Comparison of ENCODE assay signal across 14 cellular contexts in genomic region chr2:171009386-171009785, GRCh38.
DNase-seq lines count a peak whose midpoint lies in the region; ATAC-seq, FAIRE-seq and TF ChIP-seq lines count a peak whose summit lies in the region.
"Had no signal": no experiment of that assay in that cellular context is flagged by ENCODE, and none has a peak within 500 bp of the region (broad histone marks: within the 10 kb centered on the region; RNA-seq: fewer than 3 reads in every experiment).

No MANE protein-coding gene starts in this region.

- H3K27ac Mint-ChIP-seq in activated naive CD4-positive, alpha-beta T cell treated with anti-CD3 and anti-CD28 coated beads, Interleukin-2, amount 50 U/mL, for 72 hours, result peak overlapping the region; percentile 39 to 44
- no peak overlapping the region for H3K27ac Mint-ChIP-seq in activated naive CD4-positive, alpha-beta T cell treated with anti-CD3 and anti-CD28 coated beads for 36 hours
- H3K27ac Mint-ChIP-seq in astrocyte (ENCODE audit: unreplicated experiment), result peak overlapping the region; percentile 19
- H3K27ac Mint-ChIP-seq in stimulated activated effector memory CD8-positive, alpha-beta T cell treated with anti-CD3 and anti-CD28 coated beads, Interleukin-12 subunit alpha, Interleukin-12 subunit beta, amount 100 ng/mL, for 72 hours, result peak overlapping the region; percentile 21

- no peak for TF ChIP-seq POLR2A in suprapubic skin (IDR thresholded peaks at IDR 0.05)

- H3K4me2 ChIP-seq in astrocyte (ENCODE audit: low read length), result no peak overlapping the region

- no peak overlapping the region for H2AFZ ChIP-seq in astrocyte (ENCODE audit: low read depth, low read length)

- H3K27ac ChIP-seq in astrocyte (ENCODE audit: low read depth, low read length) (no peak overlapping the region), suprapubic skin (no peak overlapping the region)
- H3K27ac ChIP-seq: 22Rv1 had no signal

- 53% methylated on average over 4 of the region's 4 CpGs for WGBS in suprapubic skin

- H3K27me3 ChIP-seq in astrocyte (ENCODE audit: insufficient read depth, low read length), result no peaks in the 10 kb centered on the region
- no peaks in the 10 kb centered on the region for H3K27me3 ChIP-seq in suprapubic skin
- no peaks in the 10 kb centered on the region for H3K27me3 ChIP-seq in MG63

- H3K27me3 Mint-ChIP-seq in activated naive CD4-positive, alpha-beta T cell treated with anti-CD3 and anti-CD28 coated beads for 36 hours (ENCODE audit: low read depth), result no peaks in the 10 kb centered on the region
- H3K27me3 Mint-ChIP-seq in astrocyte (ENCODE audit: low read depth, unreplicated experiment), result no peaks in the 10 kb centered on the region

- CTCF ChIA-PET in activated naive CD4-positive, alpha-beta T cell treated with anti-CD3 and anti-CD28 coated beads for 36 hours (lab: Charles Lee), result interaction anchor here (0.6 to 1.3 kb wide), 2 partner anchors 20 to 412 kb away, joined by 3 read pairs; no protein-coding TSS in a partner anchor

- peaks cover 23% of the 10 kb centered on the region for H3K36me3 ChIP-seq in astrocyte (ENCODE audit: insufficient read depth, low read length)
- peaks cover 58% of the 10 kb centered on the region for H3K36me3 ChIP-seq in suprapubic skin
- peaks cover 27% of the 10 kb centered on the region for H3K36me3 ChIP-seq in MG63

- no peak overlapping the region for H3K4me3 Mint-ChIP-seq in activated naive CD4-positive, alpha-beta T cell treated with anti-CD3 and anti-CD28 coated beads for 36 hours
- no peak overlapping the region for H3K4me3 Mint-ChIP-seq in astrocyte (ENCODE audit: unreplicated experiment)
- no peak overlapping the region for H3K4me3 Mint-ChIP-seq in stimulated activated effector memory CD8-positive, alpha-beta T cell treated with anti-CD3 and anti-CD28 coated beads, Interleukin-12 subunit alpha, Interleukin-12 subunit beta, amount 100 ng/mL, for 72 hours
- H3K4me3 Mint-ChIP-seq: CD14-positive monocyte had no signal

- TF ChIP-seq CTCF in astrocyte (IDR thresholded peaks at IDR 0.05; ENCODE audit: insufficient read depth, low read depth, low read length), result no peak
- TF ChIP-seq CTCF in suprapubic skin (IDR thresholded peaks at IDR 0.05), result no peak

- no peak for ATAC-seq in activated naive CD4-positive, alpha-beta T cell treated with anti-CD3 and anti-CD28 coated beads, Interleukin-2, amount 50 U/mL, for 72 hours
- no peak for ATAC-seq in stimulated activated effector memory CD8-positive, alpha-beta T cell treated with anti-CD3 and anti-CD28 coated beads, Interleukin-12 subunit alpha, Interleukin-12 subunit beta, amount 100 ng/mL, for 72 hours
- ATAC-seq in HG03095 (IDR thresholded peaks at IDR 0.05; ENCODE audit: unreplicated experiment), result no peak

- FAIRE-seq in astrocyte (lab: Jason Lieb, UNC), result no peak
- FAIRE-seq: GM19239 had no signal

- peaks cover 10% of the 10 kb centered on the region for H3K4me1 Mint-ChIP-seq in activated naive CD4-positive, alpha-beta T cell treated with anti-CD3 and anti-CD28 coated beads for 36 hours (ENCODE audit: low read depth)
- no peaks in the 10 kb centered on the region for H3K4me1 Mint-ChIP-seq in astrocyte (ENCODE audit: low read depth, unreplicated experiment)
- peaks cover 7% of the 10 kb centered on the region for H3K4me1 Mint-ChIP-seq in stimulated activated effector memory CD8-positive, alpha-beta T cell treated with anti-CD3 and anti-CD28 coated beads, Interleukin-12 subunit alpha, Interleukin-12 subunit beta, amount 100 ng/mL, for 72 hours
- H3K4me1 Mint-ChIP-seq: CD14-positive monocyte had no signal

- DNase-seq in activated naive CD4-positive, alpha-beta T cell treated with anti-CD3 and anti-CD28 coated beads, Interleukin-2, amount 50 U/mL, for 72 hours (ENCODE audit: low spot score in 2 of 2), result no peak
- DNase-seq in activated naive CD4-positive, alpha-beta T cell treated with anti-CD3 and anti-CD28 coated beads for 36 hours, result no peak
- peak; percentile 91 for DNase-seq in NCI-H82 treated with DMSO at 0.1 percent for 48 hours (lab: John Stamatoyannopoulos, UW; ENCODE audit: unreplicated experiment)
- DNase-seq in astrocyte (ENCODE audit: low read depth), result no peak
- DNase-seq in stimulated activated effector memory CD8-positive, alpha-beta T cell treated with anti-CD3 and anti-CD28 coated beads, Interleukin-12 subunit alpha, Interleukin-12 subunit beta, amount 100 ng/mL, for 72 hours (ENCODE audit: low spot score in 2 of 2), result no peak
- no peak for DNase-seq in suprapubic skin (ENCODE audit: low spot score in 2 of 2)
- no peak for DNase-seq in MG63
- DNase-seq: DMS53, GF-D8, H7 had no signal

- no peak overlapping the region for H3K9ac ChIP-seq in astrocyte (ENCODE audit: low read length)

- intact Hi-C loops in activated naive CD4-positive, alpha-beta T cell treated with anti-CD3 and anti-CD28 coated beads for 36 hours (cut with micrococcal nuclease), result no loop called here

- H3K36me3 Mint-ChIP-seq in activated naive CD4-positive, alpha-beta T cell treated with anti-CD3 and anti-CD28 coated beads, Interleukin-2, amount 50 U/mL, for 72 hours, result peaks cover 7 to 38% of the 10 kb centered on the region in 2 donors
- H3K36me3 Mint-ChIP-seq in activated naive CD4-positive, alpha-beta T cell treated with anti-CD3 and anti-CD28 coated beads for 36 hours (ENCODE audit: low read depth), result peaks cover 28% of the 10 kb centered on the region
- peaks cover 15% of the 10 kb centered on the region for H3K36me3 Mint-ChIP-seq in astrocyte (ENCODE audit: low read depth, unreplicated experiment)
- peaks cover 76% of the 10 kb centered on the region for H3K36me3 Mint-ChIP-seq in stimulated activated effector memory CD8-positive, alpha-beta T cell treated with anti-CD3 and anti-CD28 coated beads, Interleukin-12 subunit alpha, Interleukin-12 subunit beta, amount 100 ng/mL, for 72 hours

- no peaks in the 10 kb centered on the region for H3K79me2 ChIP-seq in astrocyte (ENCODE audit: insufficient read depth, low read length)

- no peak for TF ChIP-seq EP300 in suprapubic skin (IDR thresholded peaks at IDR 0.05)

- H3K4me3 ChIP-seq in astrocyte (ENCODE audit: insufficient read depth, low read depth, low read length) (no peak overlapping the region), suprapubic skin (no peak overlapping the region), MG63 (no peak overlapping the region)

- H3K4me1 ChIP-seq in astrocyte (ENCODE audit: insufficient read depth, low read length), result no peaks in the 10 kb centered on the region
- no peaks in the 10 kb centered on the region for H3K4me1 ChIP-seq in suprapubic skin

- no peaks in the 10 kb centered on the region for H4K20me1 ChIP-seq in astrocyte (ENCODE audit: insufficient read depth, low read length)

- no peaks in the 10 kb centered on the region for H3K9me3 Mint-ChIP-seq in activated naive CD4-positive, alpha-beta T cell treated with anti-CD3 and anti-CD28 coated beads, Interleukin-2, amount 50 U/mL, for 72 hours
- H3K9me3 Mint-ChIP-seq in activated naive CD4-positive, alpha-beta T cell treated with anti-CD3 and anti-CD28 coated beads for 36 hours, result no peaks in the 10 kb centered on the region
- H3K9me3 Mint-ChIP-seq in astrocyte (ENCODE audit: unreplicated experiment), result no peaks in the 10 kb centered on the region
- no peaks in the 10 kb centered on the region for H3K9me3 Mint-ChIP-seq in stimulated activated effector memory CD8-positive, alpha-beta T cell treated with anti-CD3 and anti-CD28 coated beads, Interleukin-12 subunit alpha, Interleukin-12 subunit beta, amount 100 ng/mL, for 72 hours
- H3K9me3 Mint-ChIP-seq: CD14-positive monocyte had no signal

- H3K9me3 ChIP-seq in astrocyte (ENCODE audit: insufficient read depth, low read depth, low read length) (no peaks in the 10 kb centered on the region), suprapubic skin (no peaks in the 10 kb centered on the region), MG63 (no peaks in the 10 kb centered on the region; the same call in 1 of the 2 replicates)
